In the genomic region with DNA sequence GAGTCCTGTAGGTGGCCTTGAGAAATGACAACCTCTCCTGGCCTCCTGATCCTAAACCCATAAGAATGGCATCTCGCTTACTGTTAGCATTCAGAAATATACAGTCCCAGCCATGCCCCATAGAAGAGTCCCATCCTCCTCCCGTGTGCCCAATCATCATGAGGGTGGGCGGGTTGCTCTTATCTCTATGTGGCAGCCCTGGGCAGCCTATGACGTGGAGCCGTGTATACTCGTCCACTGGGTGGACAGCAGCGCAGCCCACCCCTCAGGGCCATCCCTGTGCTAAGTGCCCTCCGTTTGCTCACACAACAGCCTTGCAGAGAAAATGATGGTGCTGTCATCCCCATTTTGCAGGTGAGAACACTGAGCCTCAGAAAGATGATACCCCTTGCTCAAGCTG, we compare ENCODE assay signal across 22 cellular contexts.
"Had no signal": no experiment of that assay in that cellular context is flagged by ENCODE, and none has a peak within 500 bp of the region (broad histone marks: within the 10 kb centered on the region; RNA-seq: fewer than 3 reads in every experiment).

No MANE protein-coding gene starts in this region.

- H3K4me3 Mint-ChIP-seq: activated B cell treated with CpG ODN at 0.5 μM for 24 hours; activated CD4-positive, alpha-beta memory T cell treated with anti-CD3 and anti-CD28 coated beads, Interleukin-2, amount 10 ng/mL, durations not matched to agents 7 days and 5 days; activated naive CD4-positive, alpha-beta T cell treated with anti-CD3 and anti-CD28 coated beads, Interleukin-2, amount 50 U/mL, for 24 hours; activated T-helper 17 cell treated with anti-CD3 and anti-CD28 coated beads, Interleukin-2, amount 50 U/mL, for 72 hours; T-cell had no signal

- H3K27me3 Mint-ChIP-seq: activated naive CD4-positive, alpha-beta T cell treated with anti-CD3 and anti-CD28 coated beads, Interleukin-2, amount 50 U/mL, for 24 hours; activated T-helper 17 cell treated with anti-CD3 and anti-CD28 coated beads, Interleukin-2, amount 50 U/mL, for 72 hours had no signal

- H3K9me3 ChIP-seq: ascending aorta, body of pancreas had no signal

- H3K4me3 ChIP-seq: ascending aorta, body of pancreas, SK-N-MC had no signal

- DNase-seq: activated B cell treated with CpG ODN at 0.5 μM for 24 hours; activated CD4-positive, alpha-beta memory T cell treated with anti-CD3 and anti-CD28 coated beads, Interleukin-2, amount 10 ng/mL, durations not matched to agents 7 days and 5 days; activated CD4-positive, alpha-beta T cell treated with anti-CD3 and anti-CD28 coated beads, Interleukin-2, amount 50 U/mL, for 1 hour; activated gamma-delta T cell treated with Interleukin-2 at 50 U/mL for 16 hours; activated T-cell treated with anti-CD3 and anti-CD28 coated beads for 4 hours; activated T-cell treated with anti-CD3 and anti-CD28 coated beads, Interleukin-2, amount 50 U/mL, for 48 hours; body of pancreas; KG1; NCI-H1092; NCI-H1417; NCI-H1930; NCI-H2171 treated with DMSO at 0.1 percent for 48 hours; NCI-H226; NCI-H526; NCI-H82; T-cell; T-helper 2 cell; T1000 had no signal

- H3K27ac Mint-ChIP-seq: activated B cell treated with CpG ODN at 0.5 μM for 24 hours; activated CD4-positive, alpha-beta memory T cell treated with anti-CD3 and anti-CD28 coated beads, Interleukin-2, amount 10 ng/mL, durations not matched to agents 7 days and 5 days; activated naive CD4-positive, alpha-beta T cell treated with anti-CD3 and anti-CD28 coated beads, Interleukin-2, amount 50 U/mL, for 24 hours; activated T-helper 17 cell treated with anti-CD3 and anti-CD28 coated beads, Interleukin-2, amount 50 U/mL, for 72 hours; T-cell had no signal

- H3K27me3 ChIP-seq: ascending aorta, body of pancreas had no signal

- H3K9me3 Mint-ChIP-seq: activated B cell treated with CpG ODN at 0.5 μM for 24 hours; activated CD4-positive, alpha-beta memory T cell treated with anti-CD3 and anti-CD28 coated beads, Interleukin-2, amount 10 ng/mL, durations not matched to agents 7 days and 5 days; activated naive CD4-positive, alpha-beta T cell treated with anti-CD3 and anti-CD28 coated beads, Interleukin-2, amount 50 U/mL, for 24 hours; activated T-helper 17 cell treated with anti-CD3 and anti-CD28 coated beads, Interleukin-2, amount 50 U/mL, for 72 hours; T-cell had no signal

- H3K27ac ChIP-seq: ascending aorta, body of pancreas, SK-N-MC had no signal

- H3K36me3 Mint-ChIP-seq: activated naive CD4-positive, alpha-beta T cell treated with anti-CD3 and anti-CD28 coated beads, Interleukin-2, amount 50 U/mL, for 24 hours; T-cell had no signal

- H3K36me3 ChIP-seq: ascending aorta had no signal

- ATAC-seq: activated T-helper 17 cell treated with anti-CD3 and anti-CD28 coated beads, Interleukin-2, amount 50 U/mL, for 72 hours; body of pancreas; T-cell had no signal

- H3K4me1 Mint-ChIP-seq: activated T-helper 17 cell treated with anti-CD3 and anti-CD28 coated beads, Interleukin-2, amount 50 U/mL, for 72 hours had no signal
